ENCODE assay signal across 1 cellular context in the genomic region with DNA sequence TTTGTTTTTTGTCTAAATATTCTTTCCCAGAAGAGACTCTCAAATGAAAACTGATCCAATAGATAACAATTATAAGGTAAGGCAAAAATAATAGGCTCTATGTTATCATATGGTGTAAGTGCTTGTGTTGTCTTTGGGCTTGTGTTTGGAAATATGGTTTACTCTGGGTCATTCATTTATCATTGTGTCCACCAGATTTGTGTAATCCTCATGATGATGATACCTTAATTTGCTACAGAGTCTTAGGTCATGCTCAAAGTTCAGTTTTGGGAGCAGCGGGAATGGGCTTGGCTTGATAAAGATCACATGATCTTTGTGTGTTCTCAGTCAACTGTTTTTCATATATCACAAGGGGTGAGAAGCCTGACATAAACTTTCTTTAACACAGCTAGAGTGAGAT.
A peak's percentile ranks its signal among the peaks of the same experiment; 100 is the strongest.
TF ChIP-seq lines count a peak whose summit lies in the region.

No MANE protein-coding gene starts in this region.

TF ChIP-seq in HepG2, 621 proteins besides CTCF, POLR2A, EP300 and RAD21 (continued from another document and continues in another):
- TF ChIP-seq, protein P1, sequence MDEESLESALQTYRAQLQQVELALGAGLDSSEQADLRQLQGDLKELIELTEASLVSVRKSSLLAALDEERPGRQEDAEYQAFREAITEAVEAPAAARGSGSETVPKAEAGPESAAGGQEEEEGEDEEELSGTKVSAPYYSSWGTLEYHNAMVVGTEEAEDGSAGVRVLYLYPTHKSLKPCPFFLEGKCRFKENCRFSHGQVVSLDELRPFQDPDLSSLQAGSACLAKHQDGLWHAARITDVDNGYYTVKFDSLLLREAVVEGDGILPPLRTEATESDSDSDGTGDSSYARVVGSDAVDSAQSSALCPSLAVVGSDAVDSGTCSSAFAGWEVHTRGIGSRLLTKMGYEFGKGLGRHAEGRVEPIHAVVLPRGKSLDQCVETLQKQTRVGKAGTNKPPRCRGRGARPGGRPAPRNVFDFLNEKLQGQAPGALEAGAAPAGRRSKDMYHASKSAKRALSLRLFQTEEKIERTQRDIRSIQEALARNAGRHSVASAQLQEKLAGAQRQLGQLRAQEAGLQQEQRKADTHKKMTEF (CRISPR knock-in tag; IDR thresholded peaks at IDR 0.05) = peak; percentile 77
- TF ChIP-seq HNF4A (CRISPR knock-in tag; IDR thresholded peaks at IDR 0.05) (peak; percentile 96), LCORL (IDR thresholded peaks at IDR 0.05) (peak; percentile 88), LCORL (CRISPR knock-in tag; IDR thresholded peaks at IDR 0.05) (peak; percentile 90; the same call in 1 of the 2 replicates), ERF (CRISPR knock-in tag; IDR thresholded peaks at IDR 0.05) (0 out of 2 replicates have a peak, but pooled peaks have one; percentile 42), TBX3 (IDR thresholded peaks at IDR 0.05; ENCODE audit: borderline replicate concordance) (peak; percentile 53; the same call in 1 of the 2 replicates), ZNF609 (CRISPR knock-in tag; IDR thresholded peaks at IDR 0.05; ENCODE audit: borderline replicate concordance) (peak; percentile 93), SKI (IDR thresholded peaks at IDR 0.05; ENCODE audit: partially characterized antibody) (no peak), CREM (IDR thresholded peaks at IDR 0.05) (peak; percentile 61; the same call in 1 of the 2 replicates), CREM (CRISPR knock-in tag; IDR thresholded peaks at IDR 0.05) (no peak), MLX (CRISPR knock-in tag; IDR thresholded peaks at IDR 0.05) (peak; percentile 72; the same call in 1 of the 2 replicates), ZNF644 (CRISPR knock-in tag; IDR thresholded peaks at IDR 0.05; ENCODE audit: low read depth) (peak; percentile 83; the same call in 1 of the 2 replicates), SIX4 (CRISPR knock-in tag; IDR thresholded peaks at IDR 0.05) (peak; percentile 62; the same call in 1 of the 2 replicates), MEF2D (CRISPR knock-in tag; IDR thresholded peaks at IDR 0.05) (peak; percentile 77), HMG20B (CRISPR knock-in tag; conservative IDR thresholded peaks at IDR 0.05) (peak; percentile 26; the same call in 1 of the 2 replicates), HOXD1 (CRISPR knock-in tag; IDR thresholded peaks at IDR 0.05) (peak; percentile 79; the same call in 1 of the 2 replicates), MTERF4 (CRISPR knock-in tag; IDR thresholded peaks at IDR 0.05) (no peak), HNRNPH1 (optimal IDR thresholded peaks at IDR 0.05; ENCODE audit: low read depth, low read length) (no peak), TARDBP (CRISPR knock-in tag; IDR thresholded peaks at IDR 0.05) (peak; percentile 61; the same call in 1 of the 2 replicates), EHMT2 (IDR thresholded peaks at IDR 0.05; ENCODE audit: borderline replicate concordance, low read depth, low read length) (peak; percentile 93; the same call in 1 of the 2 replicates), FOXO1 (CRISPR knock-in tag; IDR thresholded peaks at IDR 0.05) (peak; percentile 83; the same call in 1 of the 2 replicates), NR2C2 (CRISPR knock-in tag; IDR thresholded peaks at IDR 0.05; ENCODE audit: borderline replicate concordance) (peak; percentile 46; the same call in 1 of the 2 replicates), ZFP1 (CRISPR knock-in tag; IDR thresholded peaks at IDR 0.05) (no peak), FOXA3 (CRISPR knock-in tag; IDR thresholded peaks at IDR 0.05) (peak; percentile 90), ISL2 (CRISPR knock-in tag; IDR thresholded peaks at IDR 0.05) (peak; percentile 90), HHEX (CRISPR knock-in tag; IDR thresholded peaks at IDR 0.05) (peak; percentile 78; the same call in 1 of the 2 replicates), HOMEZ (CRISPR knock-in tag; IDR thresholded peaks at IDR 0.05; ENCODE audit: low read depth) (peak; percentile 70; the same call in 1 of the 2 replicates), YEATS4 (CRISPR knock-in tag; IDR thresholded peaks at IDR 0.05; ENCODE audit: borderline replicate concordance) (no peak), IRF2 (CRISPR knock-in tag; IDR thresholded peaks at IDR 0.05) (peak; percentile 58), USF2 (IDR thresholded peaks at IDR 0.05; ENCODE audit: low read depth, low read length) (peak; percentile 11; the same call in 1 of the 2 replicates), USF2 (CRISPR knock-in tag; IDR thresholded peaks at IDR 0.05; ENCODE audit: borderline replicate concordance) (peak; percentile 71; the same call in 1 of the 2 replicates), ZBTB20 (CRISPR knock-in tag; IDR thresholded peaks at IDR 0.05; ENCODE audit: borderline replicate concordance, low read depth) (peak; percentile 40; the same call in 1 of the 2 replicates), PAXIP1 (CRISPR knock-in tag; conservative IDR thresholded peaks at IDR 0.05) (peak; percentile 95), IKZF4 (CRISPR knock-in tag; IDR thresholded peaks at IDR 0.05; ENCODE audit: borderline replicate concordance, low read depth, not compliant biosample characterization) (no peak)
- TF ChIP-seq, protein P2, sequence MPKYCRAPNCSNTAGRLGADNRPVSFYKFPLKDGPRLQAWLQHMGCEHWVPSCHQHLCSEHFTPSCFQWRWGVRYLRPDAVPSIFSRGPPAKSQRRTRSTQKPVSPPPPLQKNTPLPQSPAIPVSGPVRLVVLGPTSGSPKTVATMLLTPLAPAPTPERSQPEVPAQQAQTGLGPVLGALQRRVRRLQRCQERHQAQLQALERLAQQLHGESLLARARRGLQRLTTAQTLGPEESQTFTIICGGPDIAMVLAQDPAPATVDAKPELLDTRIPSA (CRISPR knock-in tag; IDR thresholded peaks at IDR 0.05; ENCODE audit: borderline replicate concordance) = no peak
- TF ChIP-seq, protein P3, sequence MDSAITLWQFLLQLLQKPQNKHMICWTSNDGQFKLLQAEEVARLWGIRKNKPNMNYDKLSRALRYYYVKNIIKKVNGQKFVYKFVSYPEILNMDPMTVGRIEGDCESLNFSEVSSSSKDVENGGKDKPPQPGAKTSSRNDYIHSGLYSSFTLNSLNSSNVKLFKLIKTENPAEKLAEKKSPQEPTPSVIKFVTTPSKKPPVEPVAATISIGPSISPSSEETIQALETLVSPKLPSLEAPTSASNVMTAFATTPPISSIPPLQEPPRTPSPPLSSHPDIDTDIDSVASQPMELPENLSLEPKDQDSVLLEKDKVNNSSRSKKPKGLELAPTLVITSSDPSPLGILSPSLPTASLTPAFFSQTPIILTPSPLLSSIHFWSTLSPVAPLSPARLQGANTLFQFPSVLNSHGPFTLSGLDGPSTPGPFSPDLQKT (CRISPR knock-in tag; IDR thresholded peaks at IDR 0.05; ENCODE audit: borderline replicate concordance) = no peak
- TF ChIP-seq, protein P4, sequence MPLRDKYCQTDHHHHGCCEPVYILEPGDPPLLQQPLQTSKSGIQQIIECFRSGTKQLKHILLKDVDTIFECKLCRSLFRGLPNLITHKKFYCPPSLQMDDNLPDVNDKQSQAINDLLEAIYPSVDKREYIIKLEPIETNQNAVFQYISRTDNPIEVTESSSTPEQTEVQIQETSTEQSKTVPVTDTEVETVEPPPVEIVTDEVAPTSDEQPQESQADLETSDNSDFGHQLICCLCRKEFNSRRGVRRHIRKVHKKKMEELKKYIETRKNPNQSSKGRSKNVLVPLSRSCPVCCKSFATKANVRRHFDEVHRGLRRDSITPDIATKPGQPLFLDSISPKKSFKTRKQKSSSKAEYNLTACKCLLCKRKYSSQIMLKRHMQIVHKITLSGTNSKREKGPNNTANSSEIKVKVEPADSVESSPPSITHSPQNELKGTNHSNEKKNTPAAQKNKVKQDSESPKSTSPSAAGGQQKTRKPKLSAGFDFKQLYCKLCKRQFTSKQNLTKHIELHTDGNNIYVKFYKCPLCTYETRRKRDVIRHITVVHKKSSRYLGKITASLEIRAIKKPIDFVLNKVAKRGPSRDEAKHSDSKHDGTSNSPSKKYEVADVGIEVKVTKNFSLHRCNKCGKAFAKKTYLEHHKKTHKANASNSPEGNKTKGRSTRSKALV (CRISPR knock-in tag; IDR thresholded peaks at IDR 0.05) = 0 out of 2 replicates have a peak, but pooled peaks have one; percentile 33
